8 cellular contexts compared by ENCODE assay signal in genomic region chr16:89615596-89616090, GRCh38. TPM values are rescaled to one million over a fixed set of nuclear protein-coding genes. Genes with fewer than 3 reads are reported as not detected.
DNase-seq lines count a peak whose midpoint lies in the region; ATAC-seq, FAIRE-seq and TF ChIP-seq lines count a peak whose summit lies in the region.

No MANE protein-coding gene starts in this region.

- H3K9me3 Mint-ChIP-seq in activated naive CD8-positive, alpha-beta T cell treated with anti-CD3 and anti-CD28 coated beads, Interleukin-2, amount 50 U/mL, for 24 hours: no peaks in the 10 kb centered on the region

- intact Hi-C loops in lower leg skin (cut with DNase I; ENCODE audit: low total_unique reads): no loop called here

- H3K4me3 Mint-ChIP-seq in activated naive CD8-positive, alpha-beta T cell treated with anti-CD3 and anti-CD28 coated beads, Interleukin-2, amount 50 U/mL, for 24 hours: no peak overlapping the region

- WGBS in lower leg skin, 2 donors: 40 to 51% methylated on average over 14 to 16 of the region's 17 CpGs

- H3K27me3 Mint-ChIP-seq in activated naive CD8-positive, alpha-beta T cell treated with anti-CD3 and anti-CD28 coated beads, Interleukin-2, amount 50 U/mL, for 24 hours: peaks cover 2% of the 10 kb centered on the region

- peaks cover 11% of the 10 kb centered on the region for H3K4me1 Mint-ChIP-seq in activated naive CD8-positive, alpha-beta T cell treated with anti-CD3 and anti-CD28 coated beads, Interleukin-2, amount 50 U/mL, for 24 hours

- TF ChIP-seq POLR2A in lower leg skin (IDR thresholded peaks at IDR 0.05): no peak

- no peak for ATAC-seq in activated naive CD8-positive, alpha-beta T cell treated with anti-CD3 and anti-CD28 coated beads, Interleukin-2, amount 50 U/mL, for 24 hours
- ATAC-seq in left lobe of liver: peak; percentile 75

- no peak overlapping the region for H3K27ac Mint-ChIP-seq in activated naive CD8-positive, alpha-beta T cell treated with anti-CD3 and anti-CD28 coated beads, Interleukin-2, amount 50 U/mL, for 24 hours

- TF ChIP-seq CTCF in AG10803 (conservative IDR thresholded peaks at IDR 0.05; ENCODE audit: low read length): peak; percentile 56
- no peak for TF ChIP-seq CTCF in lower leg skin (IDR thresholded peaks at IDR 0.05)

- DNase-seq in AG10803 (ENCODE audit: low read depth) (no peak), GM19239 (ENCODE audit: insufficient read length, low spot score) (peak; percentile 53), left lobe of liver (ENCODE audit: low spot score) (no peak), germinal center (ENCODE audit: low spot score) (no peak), lower leg skin (ENCODE audit: low spot score in 2 of 2) (no peak), kidney tubule cell (ENCODE audit: low spot score) (no peak)
- DNase-seq in activated naive CD8-positive, alpha-beta T cell treated with anti-CD3 and anti-CD28 coated beads, Interleukin-2, amount 50 U/mL, for 24 hours: peak; percentile 51
- no peak for DNase-seq in central memory CD4-positive, alpha-beta T cell

- no peaks in the 10 kb centered on the region for H3K36me3 Mint-ChIP-seq in activated naive CD8-positive, alpha-beta T cell treated with anti-CD3 and anti-CD28 coated beads, Interleukin-2, amount 50 U/mL, for 24 hours (ENCODE audit: low read depth)

- no peak for FAIRE-seq in GM19239 (lab: Jason Lieb, UNC)

- H3K4me3 ChIP-seq in AG10803 (ENCODE audit: low read length): no peak overlapping the region
- H3K4me3 ChIP-seq in lower leg skin (ENCODE audit: low read depth, poor library complexity, severe bottlenecking): no peak overlapping the region

RNA-seq across cellular contexts. Expression of gene DPEP1, which starts 2.2 kb away (rescaled TPM):
- total RNA-seq in left lobe of liver: 0.13 TPM
- 1 to 10 TPM in 2 of 4 donors, not detected in 2; 1.7 to 3.7 TPM for total RNA-seq in lower leg skin

RNA-seq across cellular contexts. Expression of gene CPNE7, which starts 40.1 kb away (rescaled TPM):
- total RNA-seq in left lobe of liver (0.88 TPM), lower leg skin (1 to 10 TPM; 1.1 to 3.3 (median 2.5) TPM)

RNA-seq across cellular contexts. Expression of gene CHMP1A, which starts 41.9 kb away (rescaled TPM):
- total RNA-seq in left lobe of liver (34.7 TPM), lower leg skin (100 to 1,000 TPM in 1 of 4 donors, 10 to 100 TPM in 3; 78.3 to 141 (median 91.1) TPM)

RNA-seq across cellular contexts. Expression of gene SPATA33, which starts 42.0 kb away (rescaled TPM):
- total RNA-seq in left lobe of liver: 5.2 TPM
- 1 to 10 TPM; 1.1 to 4.1 (median 2.5) TPM for total RNA-seq in lower leg skin

RNA-seq across cellular contexts. Expression of gene RPL13, which starts 55.2 kb away (rescaled TPM):
- total RNA-seq in left lobe of liver (886 TPM), lower leg skin (over 10,000 TPM in 2 of 4 donors, 1,000 to 10,000 TPM in 2; 8,523 to 25,229 (median 9,742) TPM)

Comparison
In these comparisons a context has a peak if more than half of its experiments do, and no peak if none do; other contexts are left out.
1. DNase-seq: peak in GM19239 (single experiment) and activated naive CD8-positive, alpha-beta T cell treated with anti-CD3 and anti-CD28 coated beads, Interleukin-2, amount 50 U/mL, for 24 hours (single experiment); none in AG10803 (single experiment), left lobe of liver (single experiment), germinal center (single experiment), lower leg skin (0 of 2), kidney tubule cell (single experiment) and central memory CD4-positive, alpha-beta T cell (single experiment).